In genomic region chr2:73939419-73939818, GRCh38 we compare ENCODE assay signal across 8 cellular contexts. TPM values are rescaled to one million over a fixed set of nuclear protein-coding genes. Genes with fewer than 3 reads are reported as not detected.
DNase-seq lines count a peak whose midpoint lies in the region; ATAC-seq and TF ChIP-seq lines count a peak whose summit lies in the region.

No MANE protein-coding gene starts in this region.

- no peaks in the 10 kb centered on the region for H3K9me3 ChIP-seq in CD8-positive, alpha-beta T cell (ENCODE audit: low read length)
- no peaks in the 10 kb centered on the region for H3K9me3 ChIP-seq in mammary epithelial cell (replicated peaks; ENCODE audit: insufficient read depth, low read length)
- H3K9me3 ChIP-seq in BE2C: no peaks in the 10 kb centered on the region

- no peak overlapping the region for H3K4me3 ChIP-seq in CD8-positive, alpha-beta T cell (ENCODE audit: low read depth, low read length)
- H3K4me3 ChIP-seq in NB4 (ENCODE audit: low read depth, low read length) (no peak overlapping the region), mammary epithelial cell (replicated peaks in 1 of 3; ENCODE audit: insufficient read depth in 1 of 3, low read depth in 2 of 3, low read length in 3 of 3) (no peak overlapping the region), BE2C (ENCODE audit: low read depth, low read length) (no peak overlapping the region)

- peaks cover 74% of the 10 kb centered on the region for H3K79me2 ChIP-seq in mammary epithelial cell (ENCODE audit: insufficient read depth, low read length)

- peak in 2 of 7 experiments; percentile 34 to 47 for DNase-seq in CD8-positive, alpha-beta T cell
- peak; percentile 67 for DNase-seq in NB4 (ENCODE audit: low read depth)
- DNase-seq in mammary epithelial cell: peak; percentile 98
- DNase-seq in memory B cell (ENCODE audit: low spot score in 2 of 2): no peak
- no peak for DNase-seq in effector CD8-positive, alpha-beta T cell (lab: John Stamatoyannopoulos, UW)
- no peak for DNase-seq in BE2C

- no peaks in the 10 kb centered on the region for H3K36me3 ChIP-seq in CD8-positive, alpha-beta T cell (ENCODE audit: insufficient read depth, low read length)
- H3K36me3 ChIP-seq in mammary epithelial cell (ENCODE audit: insufficient read depth, low read length) (peaks cover 4% of the 10 kb centered on the region), BE2C (no peaks in the 10 kb centered on the region)

- POLR2A ChIA-PET in CD8-positive, alpha-beta T cell (lab: Charles Lee): interaction anchor here (1.0 to 2.2 kb wide), 3 partner anchors 12 to 48 kb away, joined by 3 to 13 read pairs (median 6); partner anchors contain the start of gene DGUOK

- H3K4me3 Mint-ChIP-seq in CD8-positive, alpha-beta T cell: no peak overlapping the region
- no peak overlapping the region for H3K4me3 Mint-ChIP-seq in memory B cell

- H3K36me3 Mint-ChIP-seq in CD8-positive, alpha-beta T cell: peaks cover 69% of the 10 kb centered on the region
- peaks cover 20% of the 10 kb centered on the region for H3K36me3 Mint-ChIP-seq in memory B cell

- dilution Hi-C loops in mammary epithelial cell (cut with HindIII; ENCODE audit: low sequenced_read_pairs): no loop called here

- H2AFZ ChIP-seq in mammary epithelial cell (ENCODE audit: low read depth, low read length): no peak overlapping the region

- CTCF ChIA-PET in CD8-positive, alpha-beta T cell (lab: Charles Lee): interaction anchor here (0.6 to 2.7 kb wide), 8 partner anchors 9 to 116 kb away, joined by 3 to 12 read pairs (median 5); no protein-coding TSS in a partner anchor
- CTCF ChIA-PET in mammary epithelial cell (lab: Charles Lee; ENCODE audit: low non-redundant PET): no interaction called here

- 3% methylated on average over 2 of the region's 2 CpGs for WGBS in mammary epithelial cell (ENCODE audit: low coverage, missing lambda C conversion rate)

- no peak for TF ChIP-seq POLR2A in NB4 (IDR thresholded peaks at IDR 0.05; ENCODE audit: extremely low read depth, insufficient read length)

- intact Hi-C loops in CD8-positive, alpha-beta T cell (cut with DNase I, micrococcal nuclease): loop anchor here in 1 of 2 experiments (1.0 to 5.0 kb wide), 2 partner anchors 48 to 113 kb away; no protein-coding TSS in a partner anchor
- intact Hi-C loops in mammary epithelial cell (cut with micrococcal nuclease): loop anchor here (1.0 kb wide), 3 partner anchors 13 to 209 kb away; partner anchors contain the start of genes DGUOK and TET3

- peak; percentile 80 for ATAC-seq in CD8-positive, alpha-beta T cell
- peak; percentile 32 for ATAC-seq in memory B cell (ENCODE audit: low read depth)
- no peak for ATAC-seq in GM21737 (IDR thresholded peaks at IDR 0.05; ENCODE audit: unreplicated experiment)
- no peak for ATAC-seq in HG03039 (IDR thresholded peaks at IDR 0.05; ENCODE audit: unreplicated experiment)

- peaks cover 33% of the 10 kb centered on the region for H3K4me1 ChIP-seq in CD8-positive, alpha-beta T cell (ENCODE audit: insufficient read depth, low read length)
- H3K4me1 ChIP-seq in mammary epithelial cell (ENCODE audit: insufficient read depth, low read length): peaks cover 58% of the 10 kb centered on the region
- peaks cover 6% of the 10 kb centered on the region; the same call in 1 of the 2 replicates for H3K4me1 ChIP-seq in BE2C

- H3K4me1 Mint-ChIP-seq in CD8-positive, alpha-beta T cell (ENCODE audit: low read depth): peaks cover 73% of the 10 kb centered on the region
- H3K4me1 Mint-ChIP-seq in memory B cell: peaks cover 31% of the 10 kb centered on the region

- H4K20me1 ChIP-seq in mammary epithelial cell (ENCODE audit: insufficient read depth, low read length): no peaks in the 10 kb centered on the region

- H3K27ac Mint-ChIP-seq in CD8-positive, alpha-beta T cell: peak overlapping the region; percentile 56
- peak overlapping the region; percentile 48 for H3K27ac Mint-ChIP-seq in memory B cell

- no peak overlapping the region for H3K9ac ChIP-seq in mammary epithelial cell (ENCODE audit: insufficient read depth, low read length)

- in situ Hi-C loops in mammary epithelial cell (cut with MboI; ENCODE audit: low sequenced_read_pairs in 2 of 2): no loop called here

- no TSS peak for BruUV-seq in mammary epithelial cell (replicated peaks; lab: Mats Ljungman, UMichigan)

- no peak overlapping the region for H3K27ac ChIP-seq in CD8-positive, alpha-beta T cell (ENCODE audit: low read depth, low read length)
- H3K27ac ChIP-seq in mammary epithelial cell (ENCODE audit: insufficient read depth, low read depth, low read length): peak overlapping the region; percentile 89

- no peaks in the 10 kb centered on the region for H3K27me3 Mint-ChIP-seq in CD8-positive, alpha-beta T cell (ENCODE audit: low read depth)
- H3K27me3 Mint-ChIP-seq in memory B cell: no peaks in the 10 kb centered on the region

- peak; percentile 20 for TF ChIP-seq CTCF in CD8-positive, alpha-beta T cell (IDR thresholded peaks at IDR 0.05)
- TF ChIP-seq CTCF in NB4 (IDR thresholded peaks at IDR 0.05; ENCODE audit: low read depth, low read length) (no peak), mammary epithelial cell (conservative IDR thresholded peaks at IDR 0.05 in 1 of 2, IDR thresholded peaks at IDR 0.05 in 1 of 2; ENCODE audit: extremely low read depth in 1 of 2, insufficient read depth in 1 of 2, low read depth in 1 of 2, low read length in 2 of 2) (peak in 1 of 2 donors; percentile 60), BE2C (IDR thresholded peaks at IDR 0.05; ENCODE audit: low read depth, low read length) (no peak)

- H3K9me3 Mint-ChIP-seq in CD8-positive, alpha-beta T cell: no peaks in the 10 kb centered on the region
- H3K9me3 Mint-ChIP-seq in memory B cell: no peaks in the 10 kb centered on the region

- H3K27me3 ChIP-seq in CD8-positive, alpha-beta T cell (ENCODE audit: insufficient read depth, low read length): no peaks in the 10 kb centered on the region
- no peaks in the 10 kb centered on the region for H3K27me3 ChIP-seq in mammary epithelial cell (ENCODE audit: insufficient read depth, low read length)
- H3K27me3 ChIP-seq in BE2C: no peaks in the 10 kb centered on the region

- H3K4me2 ChIP-seq in mammary epithelial cell (ENCODE audit: insufficient read depth, low read depth, low read length): peak overlapping the region; percentile 41

RNA-seq across cellular contexts. Expression of gene DGUOK, which starts 12.7 kb away (rescaled TPM):
- total RNA-seq in CD8-positive, alpha-beta T cell: 10 to 100 TPM; 29.0 to 31.8 TPM
- 10 to 100 TPM; 56.3 to 78.2 TPM for total RNA-seq in mammary epithelial cell
- polyA plus RNA-seq in mammary epithelial cell: 96.6 TPM
- 80.2 TPM for polyA minus RNA-seq in mammary epithelial cell
- polyA plus RNA-seq in BE2C (2012; ENCODE audit: insufficient read depth, insufficient read length, low read depth): 122 TPM

RNA-seq across cellular contexts. Expression of gene TET3, which starts 45.3 kb away (rescaled TPM):
- total RNA-seq in CD8-positive, alpha-beta T cell: 10 to 100 TPM; 25.4 to 26.2 TPM
- total RNA-seq in mammary epithelial cell: 10 to 100 TPM in 1 of 2 donors, 1 to 10 TPM in 1; 6.0 to 14.9 TPM
- polyA plus RNA-seq in mammary epithelial cell: 3.1 TPM
- polyA minus RNA-seq in mammary epithelial cell: 16.0 TPM
- polyA plus RNA-seq in BE2C (2012; ENCODE audit: insufficient read depth, insufficient read length, low read depth): 14.6 TPM

RNA-seq across cellular contexts. Expression of gene ACTG2, which starts 46.6 kb away (rescaled TPM):
- total RNA-seq in CD8-positive, alpha-beta T cell: not detected
- 100 to 1,000 TPM in 1 of 2 donors, 1 to 10 TPM in 1; 2.2 to 365 TPM for total RNA-seq in mammary epithelial cell
- 1.0 TPM for polyA plus RNA-seq in mammary epithelial cell
- not detected for polyA minus RNA-seq in mammary epithelial cell
- 0.60 TPM for polyA plus RNA-seq in BE2C (2012; ENCODE audit: insufficient read depth, insufficient read length, low read depth)

Comparison
In these comparisons a context has a peak if more than half of its experiments do, and no peak if none do; other contexts are left out.
1. ATAC-seq: peak in CD8-positive, alpha-beta T cell (single experiment) and memory B cell (single experiment); none in GM21737 (single experiment) and HG03039 (single experiment).
2. DNase-seq: peak in NB4 (single experiment) and mammary epithelial cell (single experiment); none in memory B cell (0 of 2), effector CD8-positive, alpha-beta T cell (single experiment) and BE2C (single experiment).